21 cellular contexts compared by ENCODE assay signal in genomic region chr9:134537891-134538520, GRCh38.
DNase-seq lines count a peak whose midpoint lies in the region; ATAC-seq and TF ChIP-seq lines count a peak whose summit lies in the region.
"Had no signal": no experiment of that assay in that cellular context is flagged by ENCODE, and none has a peak within 500 bp of the region (broad histone marks: within the 10 kb centered on the region; RNA-seq: fewer than 3 reads in every experiment).

No MANE protein-coding gene starts in this region.

- H3K9me3 Mint-ChIP-seq in chondrocyte (ENCODE audit: low read depth) = no peaks in the 10 kb centered on the region
- H3K9me3 Mint-ChIP-seq: activated B cell treated with CpG ODN at 0.5 μM for 24 hours; activated T-helper 17 cell treated with anti-CD3 and anti-CD28 coated beads, Interleukin-2, amount 50 U/mL, for 72 hours; effector memory CD8-positive, alpha-beta T cell had no signal

- no peaks in the 10 kb centered on the region for H3K9me3 ChIP-seq in right cardiac atrium (ENCODE audit: control insufficient read depth, low read length)
- H3K9me3 ChIP-seq: pancreas, spleen, thoracic aorta had no signal

- H3K27ac ChIP-seq in right cardiac atrium (ENCODE audit: low read length) = no peak overlapping the region
- H3K27ac ChIP-seq: pancreas, SJCRH30, spleen, thoracic aorta had no signal

- 60% methylated on average over 20 of the region's 20 CpGs for WGBS in right cardiac atrium

- H3K27me3 Mint-ChIP-seq in chondrocyte (ENCODE audit: low read depth) = no peaks in the 10 kb centered on the region
- H3K27me3 Mint-ChIP-seq: activated T-helper 17 cell treated with anti-CD3 and anti-CD28 coated beads, Interleukin-2, amount 50 U/mL, for 72 hours had no signal

- no peak overlapping the region for H3K27ac Mint-ChIP-seq in chondrocyte (ENCODE audit: unreplicated experiment)
- H3K27ac Mint-ChIP-seq: activated B cell treated with CpG ODN at 0.5 μM for 24 hours; activated T-helper 17 cell treated with anti-CD3 and anti-CD28 coated beads, Interleukin-2, amount 50 U/mL, for 72 hours; CD4-positive, alpha-beta memory T cell; effector memory CD8-positive, alpha-beta T cell had no signal

- peak; percentile 60 to 75 for ATAC-seq in right cardiac atrium
- peak; percentile 72 for ATAC-seq in sciatic nerve
- ATAC-seq: activated T-helper 17 cell treated with anti-CD3 and anti-CD28 coated beads, Interleukin-2, amount 50 U/mL, for 72 hours; effector memory CD8-positive, alpha-beta T cell; PC-3 had no signal

- no peak overlapping the region for H3K4me3 ChIP-seq in right cardiac atrium (ENCODE audit: low read length)
- H3K4me3 ChIP-seq: pancreas, SJCRH30, spleen, thoracic aorta had no signal

- H3K4me1 ChIP-seq in right cardiac atrium (ENCODE audit: control insufficient read depth, insufficient read depth, low read length) = no peaks in the 10 kb centered on the region
- H3K4me1 ChIP-seq: pancreas, spleen had no signal

- no peaks in the 10 kb centered on the region for H3K27me3 ChIP-seq in right cardiac atrium (ENCODE audit: control insufficient read depth, insufficient read depth)
- H3K27me3 ChIP-seq: pancreas, SJCRH30 had no signal

- H3K4me1 Mint-ChIP-seq in chondrocyte (ENCODE audit: low read depth) = peaks cover 35% of the 10 kb centered on the region
- H3K4me1 Mint-ChIP-seq: activated B cell treated with CpG ODN at 0.5 μM for 24 hours; activated T-helper 17 cell treated with anti-CD3 and anti-CD28 coated beads, Interleukin-2, amount 50 U/mL, for 72 hours; CD4-positive, alpha-beta memory T cell had no signal

- TF ChIP-seq CTCF in chondrocyte (IDR thresholded peaks at IDR 0.05) = no peak

- no peak overlapping the region for H3K4me3 Mint-ChIP-seq in chondrocyte (ENCODE audit: unreplicated experiment)
- H3K4me3 Mint-ChIP-seq: activated B cell treated with CpG ODN at 0.5 μM for 24 hours; activated T-helper 17 cell treated with anti-CD3 and anti-CD28 coated beads, Interleukin-2, amount 50 U/mL, for 72 hours; CD4-positive, alpha-beta memory T cell; effector memory CD8-positive, alpha-beta T cell had no signal

- DNase-seq in AG20443 (ENCODE audit: low spot score) (peak; percentile 75), chondrocyte (ENCODE audit: low spot score) (peak; percentile 59), right cardiac atrium (peak in 2 of 3 donors; percentile 71 to 75), sciatic nerve (ENCODE audit: low spot score) (no peak), amniotic stem cell (lab: John Stamatoyannopoulos, UW) (no peak), NCI-H146 (lab: John Stamatoyannopoulos, UW) (no peak), hepatic stellate cell (ENCODE audit: low spot score) (no peak), 8988T (no peak)
- DNase-seq: ACHN; activated B cell treated with CpG ODN at 0.5 μM for 24 hours; caudate nucleus; CD4-positive, alpha-beta memory T cell; effector memory CD8-positive, alpha-beta T cell; NCI-H1436 treated with DMSO at 0.1 percent for 48 hours; NCI-H82; PC-3; SJCRH30; spleen had no signal

- H3K36me3 Mint-ChIP-seq in chondrocyte (ENCODE audit: low read depth) = no peaks in the 10 kb centered on the region
- H3K36me3 Mint-ChIP-seq: CD4-positive, alpha-beta memory T cell had no signal

- intact Hi-C loops in right cardiac atrium (cut with DNase I) (no loop called here), sciatic nerve (cut with DNase I) (no loop called here)

Comparison
In these comparisons a context has a peak if more than half of its experiments do, and no peak if none do; other contexts are left out.
1. DNase-seq: peak in AG20443 (single experiment), chondrocyte (single experiment) and right cardiac atrium (2 of 3); none in sciatic nerve (single experiment), amniotic stem cell (single experiment), NCI-H146 (single experiment), hepatic stellate cell (single experiment) and 8988T (single experiment).